ENCODE assay signal across 1 cellular context in the genomic region with DNA sequence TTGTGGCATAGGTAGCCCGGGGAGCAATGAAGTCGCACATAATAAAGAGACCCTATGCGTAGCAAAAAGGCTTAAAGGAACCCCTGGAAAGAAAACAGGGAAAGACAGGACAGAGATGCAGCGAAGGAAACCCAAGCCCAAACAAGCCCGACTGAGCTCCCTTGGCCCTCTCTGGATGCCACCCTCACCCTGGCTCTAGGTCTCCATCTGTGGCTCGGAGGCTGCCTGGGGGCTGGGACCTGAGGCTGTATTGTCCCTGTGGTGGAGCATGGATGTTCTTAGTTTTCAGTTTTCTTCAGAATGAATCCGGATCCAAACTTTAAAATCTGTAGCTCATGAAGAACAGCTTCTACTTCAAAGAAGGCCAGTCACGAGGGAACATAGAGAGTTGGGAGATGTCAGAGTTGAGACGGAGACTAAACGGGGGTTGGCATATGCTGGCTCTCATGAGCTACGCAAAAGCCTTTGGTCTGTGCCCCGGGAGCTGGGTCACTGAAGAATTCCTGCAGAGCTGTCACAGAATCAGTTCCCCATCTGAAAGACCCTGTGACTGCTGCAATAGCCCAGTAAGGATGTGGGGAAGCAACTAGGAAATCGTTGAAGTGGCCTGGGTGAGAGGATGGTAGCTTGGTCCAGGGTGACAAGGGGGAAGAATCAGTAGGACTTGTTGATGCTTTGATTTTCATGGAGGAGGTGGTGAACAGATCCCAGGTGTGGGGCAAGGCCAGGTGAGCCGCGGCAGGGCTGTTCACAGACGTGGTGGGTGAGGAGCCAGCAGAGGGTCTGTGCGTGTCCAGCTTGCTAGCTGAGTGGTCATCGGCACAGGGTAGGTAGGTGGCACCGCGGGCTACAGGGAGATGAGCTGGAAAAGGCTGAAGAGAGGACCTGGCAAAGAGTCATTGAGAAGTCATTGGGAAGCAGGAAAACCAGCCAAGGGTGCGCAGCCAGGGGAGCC.
TF ChIP-seq lines count a peak whose summit lies in the region.

No MANE protein-coding gene starts in this region.

TF ChIP-seq in GM23338, 12 proteins besides CTCF, POLR2A, EP300 and RAD21 (continued from another document):
- TF ChIP-seq ZNF462 (CRISPR knock-in tag; IDR thresholded peaks at IDR 0.05) (no peak), ZNF331 (CRISPR knock-in tag; IDR thresholded peaks at IDR 0.05; ENCODE audit: low read depth) (no peak), CREB1 (CRISPR knock-in tag; IDR thresholded peaks at IDR 0.05; ENCODE audit: low read depth) (no peak), JUNB (IDR thresholded peaks at IDR 0.05; ENCODE audit: unreplicated experiment) (no peak), EZH2phosphoT487 (IDR thresholded peaks at IDR 0.05; ENCODE audit: unreplicated experiment) (no peak), NANOG (IDR thresholded peaks at IDR 0.05; ENCODE audit: borderline replicate concordance) (no peak)
- TF ChIP-seq, protein P1, sequence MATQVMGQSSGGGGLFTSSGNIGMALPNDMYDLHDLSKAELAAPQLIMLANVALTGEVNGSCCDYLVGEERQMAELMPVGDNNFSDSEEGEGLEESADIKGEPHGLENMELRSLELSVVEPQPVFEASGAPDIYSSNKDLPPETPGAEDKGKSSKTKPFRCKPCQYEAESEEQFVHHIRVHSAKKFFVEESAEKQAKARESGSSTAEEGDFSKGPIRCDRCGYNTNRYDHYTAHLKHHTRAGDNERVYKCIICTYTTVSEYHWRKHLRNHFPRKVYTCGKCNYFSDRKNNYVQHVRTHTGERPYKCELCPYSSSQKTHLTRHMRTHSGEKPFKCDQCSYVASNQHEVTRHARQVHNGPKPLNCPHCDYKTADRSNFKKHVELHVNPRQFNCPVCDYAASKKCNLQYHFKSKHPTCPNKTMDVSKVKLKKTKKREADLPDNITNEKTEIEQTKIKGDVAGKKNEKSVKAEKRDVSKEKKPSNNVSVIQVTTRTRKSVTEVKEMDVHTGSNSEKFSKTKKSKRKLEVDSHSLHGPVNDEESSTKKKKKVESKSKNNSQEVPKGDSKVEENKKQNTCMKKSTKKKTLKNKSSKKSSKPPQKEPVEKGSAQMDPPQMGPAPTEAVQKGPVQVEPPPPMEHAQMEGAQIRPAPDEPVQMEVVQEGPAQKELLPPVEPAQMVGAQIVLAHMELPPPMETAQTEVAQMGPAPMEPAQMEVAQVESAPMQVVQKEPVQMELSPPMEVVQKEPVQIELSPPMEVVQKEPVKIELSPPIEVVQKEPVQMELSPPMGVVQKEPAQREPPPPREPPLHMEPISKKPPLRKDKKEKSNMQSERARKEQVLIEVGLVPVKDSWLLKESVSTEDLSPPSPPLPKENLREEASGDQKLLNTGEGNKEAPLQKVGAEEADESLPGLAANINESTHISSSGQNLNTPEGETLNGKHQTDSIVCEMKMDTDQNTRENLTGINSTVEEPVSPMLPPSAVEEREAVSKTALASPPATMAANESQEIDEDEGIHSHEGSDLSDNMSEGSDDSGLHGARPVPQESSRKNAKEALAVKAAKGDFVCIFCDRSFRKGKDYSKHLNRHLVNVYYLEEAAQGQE (IDR thresholded peaks at IDR 0.05; ENCODE audit: unreplicated experiment) = no peak
